In the genomic region with DNA sequence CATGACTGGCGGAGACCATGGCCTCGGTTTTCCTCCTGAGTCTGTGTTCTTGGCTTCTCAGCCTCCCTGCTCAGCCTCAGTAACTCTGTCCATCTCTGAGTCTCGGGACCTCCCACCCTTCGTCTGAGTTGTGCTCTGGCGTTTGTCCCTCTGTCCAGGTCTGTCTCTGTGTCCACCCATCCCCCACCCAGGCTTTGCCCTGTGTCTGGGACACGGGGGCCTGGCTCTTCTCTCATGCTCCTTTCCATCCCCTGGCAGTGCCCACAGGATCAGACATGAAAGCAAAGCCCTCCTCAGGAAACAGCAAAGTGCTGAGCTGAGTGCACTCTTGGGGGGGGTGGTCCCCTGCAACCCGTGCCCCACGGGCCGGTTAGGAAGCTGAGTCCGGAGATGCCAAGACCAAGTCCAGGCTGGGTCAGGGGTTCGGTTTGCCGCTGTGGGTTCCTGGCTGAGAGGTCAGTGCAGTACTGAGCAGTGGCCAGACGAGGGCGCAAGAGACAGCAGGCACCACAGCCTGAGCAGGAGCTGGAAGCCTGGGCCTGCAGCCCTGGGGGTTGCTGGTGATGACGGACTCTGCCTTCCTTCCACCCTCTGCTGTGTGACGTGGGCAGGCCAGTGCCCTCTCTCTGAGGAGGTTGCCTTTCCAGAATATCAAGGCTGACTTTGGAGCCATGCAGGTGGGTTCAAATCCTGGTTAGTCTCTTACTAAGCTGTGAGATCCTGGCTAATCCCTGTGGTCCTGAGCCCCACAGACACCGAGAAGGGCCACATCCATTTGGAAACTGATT, we compare ENCODE assay signal across 8 cellular contexts. TPM values are rescaled to one million over a fixed set of nuclear protein-coding genes. Genes with fewer than 3 reads are reported as not detected.
DNase-seq lines count a peak whose midpoint lies in the region; ATAC-seq and TF ChIP-seq lines count a peak whose summit lies in the region.

No MANE protein-coding gene starts in this region.

- peak; percentile 34 for ATAC-seq in HG02623 (IDR thresholded peaks at IDR 0.05; ENCODE audit: unreplicated experiment)
- ATAC-seq in right lobe of liver, result peak; percentile 81 to 86 (median 84)

- intact Hi-C loops in activated CD4-positive, alpha-beta T cell treated with anti-CD3 and anti-CD28 coated beads, Interleukin-2, amount 10 ng/mL, durations not matched to agents 24 days and 14 days (cut with micrococcal nuclease), result loop anchor here (1.0 to 10.0 kb wide), 3 partner anchors 51 to 161 kb away; a partner anchor contains a TSS
- intact Hi-C loops in right lobe of liver (cut with DNase I), result no loop called here

- H3K36me3 ChIP-seq in right lobe of liver, result no peaks in the 10 kb centered on the region

- TF ChIP-seq CTCF in choroid plexus epithelial cell (conservative IDR thresholded peaks at IDR 0.05; ENCODE audit: low read depth, low read length) (peak; percentile 96), right lobe of liver (IDR thresholded peaks at IDR 0.05) (peak; percentile 91 to 96 (median 94))

- no peaks in the 10 kb centered on the region for H3K36me3 Mint-ChIP-seq in activated CD4-positive, alpha-beta T cell treated with anti-CD3 and anti-CD28 coated beads, Interleukin-2, amount 10 ng/mL, durations not matched to agents 24 days and 14 days (ENCODE audit: low read depth)

- no peaks in the 10 kb centered on the region for H3K9me3 ChIP-seq in right lobe of liver

- no peaks in the 10 kb centered on the region for H3K27me3 ChIP-seq in right lobe of liver

- 25% methylated on average over 14 of the region's 17 CpGs for WGBS in right lobe of liver (ENCODE audit: insufficient coverage, low coverage, low lambda C conversion rate, missing lambda C conversion rate)

- peak overlapping the region; percentile 25 for H3K27ac Mint-ChIP-seq in activated CD4-positive, alpha-beta T cell treated with anti-CD3 and anti-CD28 coated beads, Interleukin-2, amount 10 ng/mL, durations not matched to agents 24 days and 14 days

- H3K4me1 Mint-ChIP-seq in activated CD4-positive, alpha-beta T cell treated with anti-CD3 and anti-CD28 coated beads, Interleukin-2, amount 10 ng/mL, durations not matched to agents 24 days and 14 days, result peaks cover 28% of the 10 kb centered on the region

- H3K27ac ChIP-seq in right lobe of liver, result peak overlapping the region in 1 of 3 donors; percentile 4

- no peaks in the 10 kb centered on the region for H3K4me1 ChIP-seq in right lobe of liver

- DNase-seq in DMS 273 (lab: John Stamatoyannopoulos, UW; ENCODE audit: unreplicated experiment) (peak; percentile 74), DMS 273 treated with DMSO at 0.1 percent for 48 hours (lab: John Stamatoyannopoulos, UW) (no peak), NCI-H2227 treated with DMSO at 0.1 percent for 48 hours (lab: John Stamatoyannopoulos, UW) (peak; percentile 34), choroid plexus epithelial cell (ENCODE audit: low read depth) (peak; percentile 81), right lobe of liver (peak; percentile 78 to 85 (median 81))
- peak; percentile 95 for DNase-seq in activated CD4-positive, alpha-beta T cell treated with anti-CD3 and anti-CD28 coated beads, Interleukin-2, amount 10 ng/mL, durations not matched to agents 24 days and 14 days
- DNase-seq in stimulated activated CD4-positive, alpha-beta T cell treated with anti-CD3 and anti-CD28 coated beads, Interleukin-4, amount 100 ng/mL, for 4 hours, result peak; percentile 68 to 77

- no peaks in the 10 kb centered on the region for H3K27me3 Mint-ChIP-seq in activated CD4-positive, alpha-beta T cell treated with anti-CD3 and anti-CD28 coated beads, Interleukin-2, amount 10 ng/mL, durations not matched to agents 24 days and 14 days

- H3K9me3 Mint-ChIP-seq in activated CD4-positive, alpha-beta T cell treated with anti-CD3 and anti-CD28 coated beads, Interleukin-2, amount 10 ng/mL, durations not matched to agents 24 days and 14 days, result no peaks in the 10 kb centered on the region

- no peak overlapping the region for H3K4me3 Mint-ChIP-seq in activated CD4-positive, alpha-beta T cell treated with anti-CD3 and anti-CD28 coated beads, Interleukin-2, amount 10 ng/mL, durations not matched to agents 24 days and 14 days

- H3K4me3 ChIP-seq in choroid plexus epithelial cell (ENCODE audit: low read depth, low read length) (no peak overlapping the region), right lobe of liver (no peak overlapping the region)

- no peak for TF ChIP-seq POLR2A in right lobe of liver (IDR thresholded peaks at IDR 0.05)

RNA-seq across cellular contexts. Expression of a gene that starts 2.5 kb away (rescaled TPM):
- total RNA-seq in activated CD4-positive, alpha-beta T cell treated with anti-CD3 and anti-CD28 coated beads, Interleukin-2, amount 10 ng/mL, durations not matched to agents 24 days and 14 days, result 0.47 and 0.78 TPM in 2 replicates
- total RNA-seq in right lobe of liver, result under 1 TPM in 5 of 6 experiments, not detected in 1; 0.50 to 0.78 (median 0.58) TPM

RNA-seq across cellular contexts. Expression of a gene that starts 20.9 kb away (rescaled TPM):
- 8.6 and 9.2 TPM in 2 replicates for total RNA-seq in activated CD4-positive, alpha-beta T cell treated with anti-CD3 and anti-CD28 coated beads, Interleukin-2, amount 10 ng/mL, durations not matched to agents 24 days and 14 days
- 1 to 10 TPM in 2 of 6 experiments, under 1 TPM in 4; 0.35 to 1.1 (median 0.47) TPM for total RNA-seq in right lobe of liver

RNA-seq across cellular contexts. Expression of a gene that starts 50.5 kb away (rescaled TPM):
- total RNA-seq in activated CD4-positive, alpha-beta T cell treated with anti-CD3 and anti-CD28 coated beads, Interleukin-2, amount 10 ng/mL, durations not matched to agents 24 days and 14 days, result 107 and 110 TPM in 2 replicates
- total RNA-seq in right lobe of liver, result 1 to 10 TPM; 1.5 to 4.3 (median 2.3) TPM

Comparison
In these comparisons a context has a peak if more than half of its experiments do, and no peak if none do; other contexts are left out.
1. RNA of a gene that starts 50.5 kb away (total RNA-seq): 107 to 110 TPM in activated CD4-positive, alpha-beta T cell treated with anti-CD3 and anti-CD28 coated beads, Interleukin-2, amount 10 ng/mL, durations not matched to agents 24 days and 14 days; 1.5 to 4.3 TPM in right lobe of liver; every median in the first group is over 10 times any median in the second.